8 cellular contexts compared by ENCODE assay signal in the genomic region with DNA sequence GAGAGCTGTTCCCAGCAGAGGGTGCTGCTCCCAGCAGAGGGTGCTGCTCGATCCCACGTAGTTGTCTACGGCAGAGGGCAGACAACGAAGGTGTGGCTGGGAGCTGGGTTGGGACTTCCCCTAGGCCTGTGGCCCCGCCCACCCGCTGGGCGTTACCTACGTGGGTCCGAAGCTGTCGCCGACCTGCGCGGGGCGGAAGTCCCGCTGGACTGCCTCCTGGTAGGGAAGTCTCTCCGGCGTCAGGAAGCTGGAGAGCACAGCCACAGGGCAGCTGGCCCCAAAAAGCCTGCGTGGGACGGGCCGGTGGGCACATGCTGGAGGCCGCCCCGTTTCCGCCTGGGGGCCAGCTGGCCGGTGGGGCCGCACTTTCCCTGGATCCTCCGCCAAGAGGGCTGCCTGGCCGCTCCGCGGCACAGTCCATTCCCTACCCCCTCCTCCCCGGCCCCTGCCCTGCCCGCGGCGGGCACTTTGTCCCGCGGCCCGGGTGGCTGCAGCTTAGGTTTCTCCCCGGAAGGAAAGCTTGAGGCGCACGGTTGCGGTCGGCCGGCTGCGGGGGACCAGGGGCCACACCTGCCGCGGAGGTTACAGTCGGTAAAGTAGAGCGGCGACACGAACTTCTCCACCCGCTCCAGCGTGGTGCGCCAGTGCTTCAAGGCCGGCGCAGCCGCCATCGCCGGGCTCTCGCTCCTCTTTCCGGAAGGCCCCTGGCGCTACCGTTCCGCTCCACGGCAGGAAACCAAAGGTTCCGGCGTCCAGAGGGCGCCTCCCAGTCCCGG. TPM values are rescaled to one million over a fixed set of nuclear protein-coding genes. Genes with fewer than 3 reads are reported as not detected.
DNase-seq lines count a peak whose midpoint lies in the region; TF ChIP-seq lines count a peak whose summit lies in the region.

A gene (minus strand): TSS at position 695 of the 776 bp plus-strand sequence. CDS start 24 bp downstream, at position 671.

- no CpG with 5 or more reads among the region's 67 CpGs for WGBS in neuronal stem cell (ENCODE audit: extremely low coverage in 2 of 2, insufficient read length in 2 of 2, insufficient replicate concordance in 1 of 2), 2 donors

- peak within 1 kb of the TSS; percentile 66 for H3K4me2 ChIP-seq in neuronal stem cell (ENCODE audit: insufficient read depth, low read length, poor library complexity, severe bottlenecking)

- DNase-seq in GM06990 (ENCODE audit: extremely low read depth, insufficient read length) (peak; percentile 98), HFF-Myc (ENCODE audit: extremely low read depth, low read depth) (peak; percentile 93), MV-4-11 (lab: John Stamatoyannopoulos, UW) (peak; percentile 97), SK-MEL-5 (ENCODE audit: low read depth, low spot score) (peak; percentile 98), foreskin melanocyte (peak; percentile 89), neuronal stem cell (ENCODE audit: low spot score) (peak; percentile 88)
- peak; percentile 94 for DNase-seq in activated naive CD4-positive, alpha-beta T cell treated with Interleukin-2 at 50 U/mL for 16 hours

- no peaks in the 10 kb centered on the region for H3K9me3 ChIP-seq in neuronal stem cell (replicated peaks in 1 of 2; ENCODE audit: control insufficient read depth in 2 of 2, insufficient read depth in 1 of 2, low read depth in 1 of 2, low read length in 2 of 2)

- peaks cover 26% of the 10 kb centered on the region for H3K36me3 ChIP-seq in GM06990 (ENCODE audit: control insufficient read depth, insufficient read depth, low read length)
- peaks cover 20 to 82% of the 10 kb centered on the region in 2 donors for H3K36me3 ChIP-seq in neuronal stem cell (replicated peaks in 1 of 2; ENCODE audit: control insufficient read depth in 2 of 2, insufficient read depth in 2 of 2, low read length in 2 of 2)

- peak within 1 kb of the TSS; percentile 95 for H3K18ac ChIP-seq in neuronal stem cell (ENCODE audit: low read length)

- H2BK12ac ChIP-seq in neuronal stem cell (ENCODE audit: low read length): no peak within 1 kb of the TSS

- H3K27me3 ChIP-seq in GM06990 (replicated peaks; ENCODE audit: control insufficient read depth, insufficient read depth, low read length) (no peaks in the 10 kb centered on the region), neuronal stem cell (ENCODE audit: control insufficient read depth in 3 of 3, insufficient read depth in 3 of 3, low read depth in 1 of 3, low read length in 3 of 3) (no peaks in the 10 kb centered on the region)

- no peak within 1 kb of the TSS for H4K91ac ChIP-seq in neuronal stem cell (ENCODE audit: low read depth, low read length, poor library complexity)

- peak within 1 kb of the TSS; percentile 92 for H3K23ac ChIP-seq in neuronal stem cell (ENCODE audit: low read depth, low read length, poor library complexity)

- H3K14ac ChIP-seq in neuronal stem cell (ENCODE audit: low read length): no peak within 1 kb of the TSS

- TF ChIP-seq CTCF in GM06990 (IDR thresholded peaks at IDR 0.05; ENCODE audit: insufficient read depth, low read length, poor library complexity, severe bottlenecking) (peak; percentile 90), HFF-Myc (IDR thresholded peaks at IDR 0.05; ENCODE audit: low read depth, low read length, missing control alignments) (peak; percentile 76), subcutaneous adipose tissue (IDR thresholded peaks at IDR 0.05; ENCODE audit: low read depth) (no peak)

- H3K79me1 ChIP-seq in neuronal stem cell (ENCODE audit: low read depth, low read length): no peaks in the 10 kb centered on the region

- no peak within 1 kb of the TSS for H2BK15ac ChIP-seq in neuronal stem cell (ENCODE audit: low read length)

- peak within 1 kb of the TSS; percentile 91 for H3K4me3 ChIP-seq in GM06990 (replicated peaks; ENCODE audit: low read depth, low read length)
- peak within 1 kb of the TSS; percentile 86 for H3K4me3 ChIP-seq in HFF-Myc (replicated peaks; ENCODE audit: low read depth, low read length)
- peak within 1 kb of the TSS; percentile 71 to 91 for H3K4me3 ChIP-seq in neuronal stem cell (ENCODE audit: low read length in 2 of 2)

- H4K8ac ChIP-seq in neuronal stem cell (ENCODE audit: low read depth, low read length): no peak within 1 kb of the TSS

- H3K27ac ChIP-seq in neuronal stem cell (replicated peaks; ENCODE audit: low read length): peak within 1 kb of the TSS; percentile 82

- H3K4ac ChIP-seq in neuronal stem cell (ENCODE audit: low read length): no peak within 1 kb of the TSS

- peak within 1 kb of the TSS; percentile 24 for H2AK5ac ChIP-seq in neuronal stem cell (ENCODE audit: low read depth, low read length)

- in situ Hi-C loops in SK-MEL-5 (cut with HindIII; ENCODE audit: low pct_unique_long_range_greater_than_20kb, low sequenced_read_pairs): no loop called here

- peaks cover 7 to 8% of the 10 kb centered on the region in 2 donors for H3K4me1 ChIP-seq in neuronal stem cell (ENCODE audit: control insufficient read depth in 2 of 2, insufficient read depth in 1 of 2, low read depth in 1 of 2, low read length in 2 of 2)

- H3K9ac ChIP-seq in neuronal stem cell (ENCODE audit: low read depth, low read length, poor library complexity): peak within 1 kb of the TSS; percentile 94

- H2AFZ ChIP-seq in neuronal stem cell (ENCODE audit: low read length): peak within 1 kb of the TSS; percentile 92

- peak within 1 kb of the TSS; percentile 43 for H2BK120ac ChIP-seq in neuronal stem cell (ENCODE audit: low read depth, low read length)

- H2BK5ac ChIP-seq in neuronal stem cell (ENCODE audit: low read length): no peak within 1 kb of the TSS

RNA-seq across cellular contexts. Expression of the gene that starts here (rescaled TPM):
- 61.9 and 64.9 TPM in 2 replicates for total RNA-seq in SK-MEL-5 (2014; rRNA removed; shearing (Covaris generic))
- 34.3 and 57.6 TPM in 2 replicates for polyA plus RNA-seq in SK-MEL-5 (2015; cell fraction: cytosol; rRNA removed)
- polyA plus RNA-seq in SK-MEL-5 (2015; cell fraction: nucleus; rRNA removed): 946 and 1,104 TPM in 2 replicates
- polyA plus RNA-seq in neuronal stem cell (2013, experiment 1 of 2): 55.9 TPM
- polyA plus RNA-seq in neuronal stem cell (2013, experiment 2 of 2): 51.3 TPM
- 100 to 1,000 TPM in 3 of 4 donors, 10 to 100 TPM in 1; 89.0 to 360 (median 156) TPM for total RNA-seq in subcutaneous adipose tissue

Comparison
In these comparisons a context has a peak if more than half of its experiments do, and no peak if none do; other contexts are left out.
1. Peak in every context shown above with its lines: DNase-seq, H3K4me3 ChIP-seq and H3K27ac ChIP-seq.